38 cellular contexts compared by ENCODE assay signal in genomic region chr21:39825250-39825649, GRCh38. TPM values are rescaled to one million over a fixed set of nuclear protein-coding genes. Genes with fewer than 3 reads are reported as not detected.
"Had no signal": no experiment of that assay in that cellular context is flagged by ENCODE, and none has a peak within 500 bp of the region (broad histone marks: within the 10 kb centered on the region; RNA-seq: fewer than 3 reads in every experiment).

No MANE protein-coding gene starts in this region.

- H3K27me3 ChIP-seq: MG63 had no signal

- DNase-seq: Karpas-422, Kasumi-1, MG63, MM.1S, MV-4-11, NCI-H1048, NCI-H1092, NCI-H1092 treated with DMSO at 0.1 percent for 48 hours, NCI-H1105, NCI-H1105 treated with DMSO at 0.1 percent for 48 hours, NCI-H1417, NCI-H1417 treated with DMSO at 0.1 percent for 48 hours, NCI-H1436, NCI-H1436 treated with DMSO at 0.1 percent for 48 hours, NCI-H146, NCI-H1694, NCI-H1694 treated with DMSO at 0.1 percent for 48 hours, NCI-H187, NCI-H187 treated with DMSO at 0.1 percent for 48 hours, NCI-H1930, NCI-H2029, NCI-H2029 treated with DMSO at 0.1 percent for 48 hours, NCI-H2081, NCI-H2081 treated with DMSO at 0.1 percent for 48 hours, NCI-H2107, NCI-H2171, NCI-H2171 treated with DMSO at 0.1 percent for 48 hours, NCI-H2227 treated with DMSO at 0.1 percent for 48 hours, NCI-H226, NCI-H345, NCI-H446, NCI-H446 treated with DMSO at 0.1 percent for 48 hours, NCI-H510A, NCI-H510A treated with DMSO at 0.1 percent for 48 hours had no signal

- H3K9me3 ChIP-seq: MG63 had no signal

- H3K4me3 ChIP-seq: MG63 had no signal

- H3K36me3 ChIP-seq: MG63 had no signal

RNA-seq across cellular contexts. Expression of gene PCP4, which starts 42.0 kb away (rescaled TPM):
- total RNA-seq: LHCN-M2, M059J, MCF 10A, NCI-H460 had no signal
